18 cellular contexts compared by ENCODE assay signal in genomic region chr1:29254346-29254745, GRCh38. TPM values are rescaled to one million over a fixed set of nuclear protein-coding genes. Genes with fewer than 3 reads are reported as not detected.
DNase-seq lines count a peak whose midpoint lies in the region; ATAC-seq and TF ChIP-seq lines count a peak whose summit lies in the region.
"Had no signal": no experiment of that assay in that cellular context is flagged by ENCODE, and none has a peak within 500 bp of the region (broad histone marks: within the 10 kb centered on the region; RNA-seq: fewer than 3 reads in every experiment).

No MANE protein-coding gene starts in this region.

- H3K4me1 Mint-ChIP-seq in endodermal cell, result peaks cover 50% of the 10 kb centered on the region
- no peaks in the 10 kb centered on the region for H3K4me1 Mint-ChIP-seq in activated CD4-positive, alpha-beta T cell treated with anti-CD3 and anti-CD28 coated beads for 36 hours
- H3K4me1 Mint-ChIP-seq: CD14-positive monocyte had no signal

- CTCF ChIA-PET in activated CD4-positive, alpha-beta T cell treated with anti-CD3 and anti-CD28 coated beads for 36 hours (lab: Charles Lee), result no interaction called here

- POLR2A ChIA-PET in activated CD4-positive, alpha-beta T cell treated with anti-CD3 and anti-CD28 coated beads for 36 hours (lab: Charles Lee), result no interaction called here

- H3K27ac ChIP-seq in endodermal cell (ENCODE audit: low read depth, low read length), result no peak overlapping the region
- H3K27ac ChIP-seq: A549, KMS-11 had no signal

- WGBS in endodermal cell (ENCODE audit: insufficient coverage in 1 of 2, insufficient read length in 1 of 2), 2 experiments, result 95 to 97% methylated on average over 7 of the region's 7 CpGs

- H3K4me3 Mint-ChIP-seq in endodermal cell, result no peak overlapping the region
- H3K4me3 Mint-ChIP-seq in activated CD4-positive, alpha-beta T cell treated with anti-CD3 and anti-CD28 coated beads for 36 hours, result no peak overlapping the region
- H3K4me3 Mint-ChIP-seq: CD14-positive monocyte had no signal

- H3K27me3 ChIP-seq in endodermal cell (ENCODE audit: control insufficient read depth, insufficient read depth, low read length, poor library complexity, severe bottlenecking), result peaks cover 5% of the 10 kb centered on the region

- H3K27ac Mint-ChIP-seq in endodermal cell, result peak overlapping the region; percentile 10
- no peak overlapping the region for H3K27ac Mint-ChIP-seq in activated CD4-positive, alpha-beta T cell treated with anti-CD3 and anti-CD28 coated beads for 36 hours
- H3K27ac Mint-ChIP-seq: CD14-positive monocyte had no signal

- no peak overlapping the region for H3K9ac ChIP-seq in endodermal cell (ENCODE audit: extremely low read depth, low read length, poor library complexity, severe bottlenecking)
- H3K9ac ChIP-seq: KMS-11 had no signal

- TF ChIP-seq CTCF in endodermal cell (conservative IDR thresholded peaks at IDR 0.05), result no peak
- no peak for TF ChIP-seq CTCF in omental fat pad (IDR thresholded peaks at IDR 0.05)
- TF ChIP-seq CTCF in mucosa of descending colon (IDR thresholded peaks at IDR 0.05), result no peak

- no peaks in the 10 kb centered on the region for H3K36me3 Mint-ChIP-seq in endodermal cell (ENCODE audit: low read depth)
- no peaks in the 10 kb centered on the region for H3K36me3 Mint-ChIP-seq in activated CD4-positive, alpha-beta T cell treated with anti-CD3 and anti-CD28 coated beads for 36 hours (ENCODE audit: low read depth)
- H3K36me3 Mint-ChIP-seq: CD14-positive monocyte had no signal

- no peaks in the 10 kb centered on the region for H3K9me3 Mint-ChIP-seq in endodermal cell
- H3K9me3 Mint-ChIP-seq in activated CD4-positive, alpha-beta T cell treated with anti-CD3 and anti-CD28 coated beads for 36 hours (ENCODE audit: low read depth), result no peaks in the 10 kb centered on the region

- H3K4me3 ChIP-seq in endodermal cell (ENCODE audit: low read length) (no peak overlapping the region), mucosa of descending colon (no peak overlapping the region)
- H3K4me3 ChIP-seq: A549 had no signal

- peaks cover 12% of the 10 kb centered on the region for H3K4me1 ChIP-seq in endodermal cell (ENCODE audit: control insufficient read depth, insufficient read depth, low read length)
- peaks cover 3% of the 10 kb centered on the region for H3K4me1 ChIP-seq in mucosa of descending colon (ENCODE audit: low read depth)

- ATAC-seq in omental fat pad (ENCODE audit: low FRiP score), result no peak
- no peak for ATAC-seq in activated CD4-positive, alpha-beta T cell treated with anti-CD3 and anti-CD28 coated beads for 36 hours
- ATAC-seq in mucosa of descending colon, result no peak
- ATAC-seq: A549, HepG2 had no signal

- DNase-seq in EH (ENCODE audit: low read depth) (peak; percentile 45), RKO (ENCODE audit: low spot score) (peak; percentile 16), endodermal cell (no peak), mesenteric fat pad (ENCODE audit: low spot score) (peak; percentile 39), omental fat pad (ENCODE audit: low spot score) (no peak), SW 1271 (lab: John Stamatoyannopoulos, UW) (no peak), mucosa of descending colon (no peak)
- DNase-seq in activated CD4-positive, alpha-beta T cell treated with anti-CD3 and anti-CD28 coated beads for 36 hours, result no peak
- DNase-seq: GOT3, NCI-H1048, NCI-H146, NCI-H2081 treated with DMSO at 0.1 percent for 48 hours, NCI-H2227 treated with DMSO at 0.1 percent for 48 hours, NCI-H524 treated with DMSO at 0.1 percent for 48 hours had no signal

- intact Hi-C loops in activated CD4-positive, alpha-beta T cell treated with anti-CD3 and anti-CD28 coated beads for 36 hours (cut with DNase I, micrococcal nuclease), result no loop called here
- intact Hi-C loops in mucosa of descending colon (cut with DNase I, micrococcal nuclease), result no loop called here

- no peaks in the 10 kb centered on the region for H3K9me3 ChIP-seq in endodermal cell (ENCODE audit: control insufficient read depth, low read length)
- no peaks in the 10 kb centered on the region for H3K9me3 ChIP-seq in mucosa of descending colon
- H3K9me3 ChIP-seq: A549 had no signal

- peaks cover 14% of the 10 kb centered on the region for H3K27me3 Mint-ChIP-seq in endodermal cell (ENCODE audit: insufficient read depth)
- H3K27me3 Mint-ChIP-seq in activated CD4-positive, alpha-beta T cell treated with anti-CD3 and anti-CD28 coated beads for 36 hours, result peaks cover 10% of the 10 kb centered on the region

- H3K36me3 ChIP-seq in endodermal cell (ENCODE audit: control insufficient read depth, insufficient read depth, low read length) (no peaks in the 10 kb centered on the region), mucosa of descending colon (ENCODE audit: low read depth) (no peaks in the 10 kb centered on the region)

RNA-seq across cellular contexts. Expression of gene PTPRU, which starts 18.0 kb away (rescaled TPM):
- 10 to 100 TPM; 49.8 to 73.1 TPM for total RNA-seq in endodermal cell
- 39.5 TPM for polyA plus RNA-seq in endodermal cell (2013, experiment 1 of 2)
- 36.6 TPM for polyA plus RNA-seq in endodermal cell (2013, experiment 2 of 2)
- 17.2 TPM for total RNA-seq in mesenteric fat pad
- 10 to 100 TPM; 12.3 to 19.9 (median 15.9) TPM for total RNA-seq in omental fat pad
- total RNA-seq in activated CD4-positive, alpha-beta T cell treated with anti-CD3 and anti-CD28 coated beads for 36 hours, result under 1 TPM; 0.37 to 0.89 TPM
- total RNA-seq in mucosa of descending colon, result 10 to 100 TPM in 1 of 3 donors, 1 to 10 TPM in 2; 1.8 to 14.3 (median 2.2) TPM

RNA-seq across cellular contexts. Expression of gene MECR, which starts 23.6 kb away (rescaled TPM):
- total RNA-seq in endodermal cell, result 10 to 100 TPM; 33.3 to 38.2 TPM
- polyA plus RNA-seq in endodermal cell (2013, experiment 1 of 2), result 35.9 TPM
- 30.3 TPM for polyA plus RNA-seq in endodermal cell (2013, experiment 2 of 2)
- total RNA-seq in mesenteric fat pad, result 57.4 TPM
- 10 to 100 TPM; 18.0 to 29.4 (median 20.8) TPM for total RNA-seq in omental fat pad
- 10 to 100 TPM; 41.3 to 43.1 TPM for total RNA-seq in activated CD4-positive, alpha-beta T cell treated with anti-CD3 and anti-CD28 coated beads for 36 hours
- 10 to 100 TPM; 18.3 to 20.8 (median 19.5) TPM for total RNA-seq in mucosa of descending colon

Comparison
In these comparisons a context has a peak if more than half of its experiments do, and no peak if none do; other contexts are left out.
1. DNase-seq: peak in EH (single experiment), RKO (single experiment) and mesenteric fat pad (single experiment); none in endodermal cell (single experiment), omental fat pad (single experiment), activated CD4-positive, alpha-beta T cell treated with anti-CD3 and anti-CD28 coated beads for 36 hours (single experiment), SW 1271 (0 of 2) and mucosa of descending colon (0 of 3).